8 cellular contexts compared by ENCODE assay signal in genomic region chr5:116154931-116155330, GRCh38.
"Had no signal": no experiment of that assay in that cellular context is flagged by ENCODE, and none has a peak within 500 bp of the region (broad histone marks: within the 10 kb centered on the region; RNA-seq: fewer than 3 reads in every experiment).

No MANE protein-coding gene starts in this region.

- H3K4me3 ChIP-seq: GM12878 had no signal

- FAIRE-seq: G401.6, GM12878, GM12891, GM12892, GM18507, GM19239 had no signal

- DNase-seq: GDM1, GF-D8 had no signal
